Comparison of ENCODE assay signal across 11 cellular contexts in the genomic region with DNA sequence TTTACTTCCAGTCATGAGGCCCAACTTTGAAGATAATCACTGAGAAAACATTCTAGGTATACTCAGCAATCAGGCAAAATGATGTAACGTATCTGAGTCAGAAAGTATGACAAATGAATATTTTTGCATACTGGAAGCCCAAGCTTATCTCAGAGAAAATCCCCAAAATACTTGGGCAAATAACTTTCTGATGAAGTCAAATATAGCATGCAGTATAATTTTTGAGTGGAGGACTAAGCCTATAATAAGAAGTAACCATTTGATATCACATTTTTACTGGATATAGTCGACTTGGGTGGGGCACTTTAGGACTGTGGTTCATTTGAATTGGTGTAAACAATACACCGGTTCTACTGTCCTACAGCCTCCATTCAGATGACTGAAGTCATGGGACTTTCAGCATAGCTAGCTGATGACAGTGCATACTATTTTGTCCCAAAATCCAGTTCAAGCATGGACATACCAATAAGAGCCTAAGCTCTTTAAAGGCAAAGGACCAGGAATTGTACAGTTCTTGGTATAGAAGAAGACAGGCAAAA. TPM values are rescaled to one million over a fixed set of nuclear protein-coding genes. Genes with fewer than 3 reads are reported as not detected.
DNase-seq lines count a peak whose midpoint lies in the region; ATAC-seq and TF ChIP-seq lines count a peak whose summit lies in the region.
"Had no signal": no experiment of that assay in that cellular context is flagged by ENCODE, and none has a peak within 500 bp of the region (broad histone marks: within the 10 kb centered on the region; RNA-seq: fewer than 3 reads in every experiment).

No MANE protein-coding gene starts in this region.

- no peaks in the 10 kb centered on the region for H4K20me1 ChIP-seq in OCI-LY1 (ENCODE audit: insufficient read depth, low read length)

- H3K27ac ChIP-seq in OCI-LY1 (ENCODE audit: low read depth, low read length, poor library complexity, severe bottlenecking) (peak overlapping the region; percentile 85), coronary artery (peak overlapping the region; percentile 43 to 99)

- H3K9me2 ChIP-seq in OCI-LY1 (ENCODE audit: low read depth, low read length), result no peaks in the 10 kb centered on the region

- H3K79me2 ChIP-seq in OCI-LY1 (ENCODE audit: insufficient read depth, low read length), result peaks cover 23% of the 10 kb centered on the region

- TF ChIP-seq CTCF in OCI-LY1 (IDR thresholded peaks at IDR 0.05; ENCODE audit: low read length), result no peak
- TF ChIP-seq CTCF in coronary artery (IDR thresholded peaks at IDR 0.05), result no peak

- H2AFZ ChIP-seq in OCI-LY1 (ENCODE audit: low read length), result no peak overlapping the region

- no peak overlapping the region for H3K4me3 ChIP-seq in OCI-LY1 (ENCODE audit: low read depth, low read length, poor library complexity, severe bottlenecking)
- H3K4me3 ChIP-seq in coronary artery, result peak overlapping the region; percentile 10

- H3K4me1 ChIP-seq in OCI-LY1 (ENCODE audit: insufficient read depth, low read length, severe bottlenecking), result peaks cover 54% of the 10 kb centered on the region

- H3K36me3 ChIP-seq in OCI-LY1 (ENCODE audit: insufficient read depth, low read length), result peaks cover 26% of the 10 kb centered on the region

- DNase-seq in GM03348 (ENCODE audit: low spot score), result peak; percentile 70
- DNase-seq in coronary artery (ENCODE audit: low spot score), result no peak
- peak; percentile 82 for DNase-seq in renal cortical epithelial cell (ENCODE audit: low read depth)
- DNase-seq in stimulated activated naive CD4-positive, alpha-beta T cell treated with Interleukin-2 at 50 U/mL for 16 hours (lab: John Stamatoyannopoulos, UW), result no peak
- no peak for DNase-seq in NCI-H128 (lab: John Stamatoyannopoulos, UW; ENCODE audit: unreplicated experiment)
- DNase-seq: activated gamma-delta T cell treated with Interleukin-2 at 50 U/mL for 16 hours; naive thymus-derived CD4-positive, alpha-beta T cell; stimulated activated CD4-positive, alpha-beta T cell treated with anti-CD3 and anti-CD28 coated beads, Interleukin-4, amount 100 ng/mL, for 24 hours had no signal

- no peak overlapping the region for H3K4me2 ChIP-seq in OCI-LY1 (ENCODE audit: low read length)

- H3F3A ChIP-seq in OCI-LY1 (ENCODE audit: insufficient read depth, low read length), result no peaks in the 10 kb centered on the region

- no peak for ATAC-seq in GM21381 (IDR thresholded peaks at IDR 0.05; ENCODE audit: unreplicated experiment)
- ATAC-seq in GM18873 (IDR thresholded peaks at IDR 0.05; ENCODE audit: low FRiP score, unreplicated experiment), result no peak
- ATAC-seq: naive thymus-derived CD4-positive, alpha-beta T cell had no signal

- no peaks in the 10 kb centered on the region for H3K27me3 ChIP-seq in OCI-LY1 (ENCODE audit: insufficient read depth, low read length)

- H3K9me3 ChIP-seq in OCI-LY1 (ENCODE audit: low read length), result no peaks in the 10 kb centered on the region

- no peak overlapping the region; the same call in 1 of the 2 replicates for H3K9ac ChIP-seq in OCI-LY1 (ENCODE audit: low read length)

RNA-seq across cellular contexts. Expression of gene GADD45A, which starts 2.3 kb away (rescaled TPM):
- 47.8 and 53.8 TPM in 2 replicates for total RNA-seq in renal cortical epithelial cell

Comparison
In these comparisons a context has a peak if more than half of its experiments do, and no peak if none do; other contexts are left out.
1. DNase-seq: peak in GM03348 (single experiment) and renal cortical epithelial cell (single experiment); none in coronary artery (single experiment), stimulated activated naive CD4-positive, alpha-beta T cell treated with Interleukin-2 at 50 U/mL for 16 hours (single experiment) and NCI-H128 (single experiment).